ENCODE assay signal across 19 cellular contexts in the genomic region with DNA sequence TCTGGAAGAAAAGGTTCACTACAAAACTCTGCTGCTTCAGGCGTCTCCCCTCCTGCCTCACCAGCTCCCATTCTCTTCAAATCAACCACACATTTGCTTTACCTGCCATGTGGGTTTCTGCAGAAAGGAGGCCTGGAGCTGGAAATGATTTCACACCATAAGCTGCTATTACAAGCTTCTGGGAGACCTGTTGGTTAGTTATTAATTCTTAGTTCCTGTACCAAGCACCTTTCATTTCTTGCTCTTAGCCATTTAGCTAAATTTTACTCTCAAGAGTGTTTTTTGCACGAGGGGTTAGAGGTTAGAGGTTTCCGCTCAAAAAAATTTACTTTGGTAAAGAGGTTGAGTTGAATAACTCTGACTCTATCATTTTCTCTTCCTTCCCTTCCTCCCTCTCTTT.
DNase-seq lines count a peak whose midpoint lies in the region; ATAC-seq and TF ChIP-seq lines count a peak whose summit lies in the region.
"Had no signal": no experiment of that assay in that cellular context is flagged by ENCODE, and none has a peak within 500 bp of the region (broad histone marks: within the 10 kb centered on the region; RNA-seq: fewer than 3 reads in every experiment).

No MANE protein-coding gene starts in this region.

- CTCF ChIA-PET in HEK293T (lab: Yijun Ruan, JAX): no interaction called here

- peaks cover 38 to 55% of the 10 kb centered on the region in 2 donors for H3K27me3 Mint-ChIP-seq in natural killer cell treated with Interleukin-12 subunit alpha and Interleukin-12 subunit beta and Interleukin-15 and Interleukin-18, amount 100 ng/mL, for 72 hours

- no peak overlapping the region for H3K27ac Mint-ChIP-seq in natural killer cell treated with Interleukin-12 subunit alpha and Interleukin-12 subunit beta and Interleukin-15 and Interleukin-18, amount 100 ng/mL, for 72 hours
- H3K27ac Mint-ChIP-seq: dendritic cell treated with granulocyte-macrophage colony-stimulating factor and Interleukin-4, amounts not matched to agents 40 ng/mL and 50 ng/mL, for 4 days; T-cell had no signal

- ATAC-seq in GM18873 (IDR thresholded peaks at IDR 0.05; ENCODE audit: low FRiP score, unreplicated experiment) (peak; percentile 79), GM21528 (IDR thresholded peaks at IDR 0.05; ENCODE audit: low FRiP score, unreplicated experiment) (peak; percentile 70), HG03139 (IDR thresholded peaks at IDR 0.05; ENCODE audit: unreplicated experiment) (peak; percentile 70), HG03442 (IDR thresholded peaks at IDR 0.05; ENCODE audit: unreplicated experiment) (no peak)
- ATAC-seq in natural killer cell treated with Interleukin-12 subunit alpha and Interleukin-12 subunit beta and Interleukin-15 and Interleukin-18, amount 100 ng/mL, for 72 hours: no peak
- ATAC-seq: esophagus mucosa, HepG2, right lobe of liver, T-cell had no signal

- no peaks in the 10 kb centered on the region for H3K36me3 Mint-ChIP-seq in natural killer cell treated with Interleukin-12 subunit alpha and Interleukin-12 subunit beta and Interleukin-15 and Interleukin-18, amount 100 ng/mL, for 72 hours
- H3K36me3 Mint-ChIP-seq: T-cell had no signal

- POLR2A ChIA-PET in HEK293T (lab: Yijun Ruan, JAX): no interaction called here

- H3K4me3 Mint-ChIP-seq in natural killer cell treated with Interleukin-12 subunit alpha and Interleukin-12 subunit beta and Interleukin-15 and Interleukin-18, amount 100 ng/mL, for 72 hours: no peak overlapping the region
- H3K4me3 Mint-ChIP-seq: dendritic cell treated with granulocyte-macrophage colony-stimulating factor and Interleukin-4, amounts not matched to agents 40 ng/mL and 50 ng/mL, for 4 days; T-cell had no signal

- H3K9me3 Mint-ChIP-seq in natural killer cell treated with Interleukin-12 subunit alpha and Interleukin-12 subunit beta and Interleukin-15 and Interleukin-18, amount 100 ng/mL, for 72 hours: no peaks in the 10 kb centered on the region
- H3K9me3 Mint-ChIP-seq: dendritic cell treated with granulocyte-macrophage colony-stimulating factor and Interleukin-4, amounts not matched to agents 40 ng/mL and 50 ng/mL, for 4 days; T-cell had no signal

- H3K4me1 Mint-ChIP-seq in natural killer cell treated with Interleukin-12 subunit alpha and Interleukin-12 subunit beta and Interleukin-15 and Interleukin-18, amount 100 ng/mL, for 72 hours (ENCODE audit: low read depth in 2 of 2): peaks cover 0 to 4% of the 10 kb centered on the region in 2 donors
- H3K4me1 Mint-ChIP-seq: T-cell had no signal

- peak; percentile 35 for DNase-seq in glomerular visceral epithelial cell (ENCODE audit: extremely low spot score)
- DNase-seq in activated CD4-positive, alpha-beta T cell treated with anti-CD3 and anti-CD28 coated beads for 1 hour: no peak
- no peak for DNase-seq in natural killer cell treated with Interleukin-12 subunit alpha and Interleukin-12 subunit beta and Interleukin-15 and Interleukin-18, amount 100 ng/mL, for 72 hours (ENCODE audit: low spot score)
- no peak for DNase-seq in HEK293T (ENCODE audit: extremely low spot score)
- DNase-seq: activated effector memory CD4-positive, alpha-beta T cell treated with Interleukin-2 at 50 U/mL for 16 hours; GF-D8; kidney; mesendoderm; NCI-H774; right lobe of liver; stimulated activated CD4-positive, alpha-beta T cell treated with anti-CD3 and anti-CD28 coated beads, Interleukin-2, amount 100 ng/mL, for 24 hours; T-cell had no signal

TF ChIP-seq in HEK293T, 16 proteins besides CTCF, POLR2A, EP300 and RAD21:
- TF ChIP-seq L3MBTL2 (conservative IDR thresholded peaks at IDR 0.05): no peak
- TF ChIP-seq SP1 (IDR thresholded peaks at IDR 0.05): no peak
- TF ChIP-seq HDGF (IDR thresholded peaks at IDR 0.05; ENCODE audit: borderline replicate concordance): no peak
- TF ChIP-seq FOXK2 (IDR thresholded peaks at IDR 0.05): no peak
- TF ChIP-seq, protein P1, sequence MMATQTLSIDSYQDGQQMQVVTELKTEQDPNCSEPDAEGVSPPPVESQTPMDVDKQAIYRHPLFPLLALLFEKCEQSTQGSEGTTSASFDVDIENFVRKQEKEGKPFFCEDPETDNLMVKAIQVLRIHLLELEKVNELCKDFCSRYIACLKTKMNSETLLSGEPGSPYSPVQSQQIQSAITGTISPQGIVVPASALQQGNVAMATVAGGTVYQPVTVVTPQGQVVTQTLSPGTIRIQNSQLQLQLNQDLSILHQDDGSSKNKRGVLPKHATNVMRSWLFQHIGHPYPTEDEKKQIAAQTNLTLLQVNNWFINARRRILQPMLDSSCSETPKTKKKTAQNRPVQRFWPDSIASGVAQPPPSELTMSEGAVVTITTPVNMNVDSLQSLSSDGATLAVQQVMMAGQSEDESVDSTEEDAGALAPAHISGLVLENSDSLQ (IDR thresholded peaks at IDR 0.05): no peak
- TF ChIP-seq FOXM1 (IDR thresholded peaks at IDR 0.05; ENCODE audit: borderline replicate concordance): no peak
- no peak for TF ChIP-seq SUZ12 (IDR thresholded peaks at IDR 0.05)
- TF ChIP-seq TARDBP (IDR thresholded peaks at IDR 0.05): no peak
- no peak for TF ChIP-seq CTBP1 (IDR thresholded peaks at IDR 0.05; ENCODE audit: borderline replicate concordance)
- no peak for TF ChIP-seq BHLHE40 (IDR thresholded peaks at IDR 0.05; ENCODE audit: borderline replicate concordance)
- TF ChIP-seq LEF1 (IDR thresholded peaks at IDR 0.05; ENCODE audit: borderline replicate concordance): no peak
- no peak for TF ChIP-seq FOXA1 (IDR thresholded peaks at IDR 0.05)
- no peak for TF ChIP-seq ARNT (IDR thresholded peaks at IDR 0.05)
- TF ChIP-seq ZNF384 (IDR thresholded peaks at IDR 0.05): no peak
- TF ChIP-seq ELF4 (IDR thresholded peaks at IDR 0.05): no peak

Comparison
In these comparisons a context has a peak if more than half of its experiments do, and no peak if none do; other contexts are left out.
1. ATAC-seq: peak in GM18873 (single experiment), GM21528 (single experiment) and HG03139 (single experiment); none in natural killer cell treated with Interleukin-12 subunit alpha and Interleukin-12 subunit beta and Interleukin-15 and Interleukin-18, amount 100 ng/mL, for 72 hours (0 of 2) and HG03442 (single experiment).